ENCODE assay signal across 2 cellular contexts in the genomic region with DNA sequence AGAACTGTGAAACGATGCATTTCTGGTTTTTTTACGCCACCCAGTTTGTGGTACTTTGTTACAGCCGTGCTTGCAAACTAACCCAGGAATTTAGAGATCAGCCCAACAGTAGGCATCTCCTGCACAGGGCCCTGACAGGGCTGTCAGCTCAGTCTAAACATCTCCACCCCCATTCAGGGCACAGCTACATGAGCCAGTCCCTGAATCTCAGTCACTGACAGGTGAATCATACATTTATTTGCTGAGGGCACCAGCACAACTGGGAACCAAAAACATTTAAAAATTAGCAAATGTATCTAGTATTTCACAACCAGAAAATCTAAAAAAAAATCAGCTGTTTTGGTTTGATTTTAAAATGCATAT.
TF ChIP-seq lines count a peak whose summit lies in the region.

No MANE protein-coding gene starts in this region.

TF ChIP-seq in SK-N-SH treated with all-trans-retinoic acid at 6 μM for 48 hours, 23 proteins besides CTCF, POLR2A, EP300 and RAD21 (continued from another document):
- TF ChIP-seq OSR1 (CRISPR knock-in tag; IDR thresholded peaks at IDR 0.05): no peak
- TF ChIP-seq BACH2 (CRISPR knock-in tag; IDR thresholded peaks at IDR 0.05; ENCODE audit: borderline replicate concordance): no peak
- TF ChIP-seq, protein P1, sequence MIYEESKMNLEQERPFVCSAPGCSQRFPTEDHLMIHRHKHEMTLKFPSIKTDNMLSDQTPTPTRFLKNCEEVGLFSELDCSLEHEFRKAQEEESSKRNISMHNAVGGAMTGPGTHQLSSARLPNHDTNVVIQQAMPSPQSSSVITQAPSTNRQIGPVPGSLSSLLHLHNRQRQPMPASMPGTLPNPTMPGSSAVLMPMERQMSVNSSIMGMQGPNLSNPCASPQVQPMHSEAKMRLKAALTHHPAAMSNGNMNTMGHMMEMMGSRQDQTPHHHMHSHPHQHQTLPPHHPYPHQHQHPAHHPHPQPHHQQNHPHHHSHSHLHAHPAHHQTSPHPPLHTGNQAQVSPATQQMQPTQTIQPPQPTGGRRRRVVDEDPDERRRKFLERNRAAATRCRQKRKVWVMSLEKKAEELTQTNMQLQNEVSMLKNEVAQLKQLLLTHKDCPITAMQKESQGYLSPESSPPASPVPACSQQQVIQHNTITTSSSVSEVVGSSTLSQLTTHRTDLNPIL (CRISPR knock-in tag; IDR thresholded peaks at IDR 0.05; ENCODE audit: low read depth): no peak
- TF ChIP-seq, protein P2, sequence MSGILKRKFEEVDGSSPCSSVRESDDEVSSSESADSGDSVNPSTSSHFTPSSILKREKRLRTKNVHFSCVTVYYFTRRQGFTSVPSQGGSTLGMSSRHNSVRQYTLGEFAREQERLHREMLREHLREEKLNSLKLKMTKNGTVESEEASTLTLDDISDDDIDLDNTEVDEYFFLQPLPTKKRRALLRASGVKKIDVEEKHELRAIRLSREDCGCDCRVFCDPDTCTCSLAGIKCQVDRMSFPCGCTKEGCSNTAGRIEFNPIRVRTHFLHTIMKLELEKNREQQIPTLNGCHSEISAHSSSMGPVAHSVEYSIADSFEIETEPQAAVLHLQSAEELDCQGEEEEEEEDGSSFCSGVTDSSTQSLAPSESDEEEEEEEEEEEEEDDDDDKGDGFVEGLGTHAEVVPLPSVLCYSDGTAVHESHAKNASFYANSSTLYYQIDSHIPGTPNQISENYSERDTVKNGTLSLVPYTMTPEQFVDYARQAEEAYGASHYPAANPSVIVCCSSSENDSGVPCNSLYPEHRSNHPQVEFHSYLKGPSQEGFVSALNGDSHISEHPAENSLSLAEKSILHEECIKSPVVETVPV (CRISPR knock-in tag; IDR thresholded peaks at IDR 0.05): no peak
- TF ChIP-seq RARB (CRISPR knock-in tag; IDR thresholded peaks at IDR 0.05): no peak
- no peak for TF ChIP-seq ARNTL (CRISPR knock-in tag; IDR thresholded peaks at IDR 0.05; ENCODE audit: borderline replicate concordance, low read depth)

TF ChIP-seq in SK-N-SH, 30 proteins besides CTCF, POLR2A, EP300 and RAD21 (continued from another document):
- TF ChIP-seq, protein P3, sequence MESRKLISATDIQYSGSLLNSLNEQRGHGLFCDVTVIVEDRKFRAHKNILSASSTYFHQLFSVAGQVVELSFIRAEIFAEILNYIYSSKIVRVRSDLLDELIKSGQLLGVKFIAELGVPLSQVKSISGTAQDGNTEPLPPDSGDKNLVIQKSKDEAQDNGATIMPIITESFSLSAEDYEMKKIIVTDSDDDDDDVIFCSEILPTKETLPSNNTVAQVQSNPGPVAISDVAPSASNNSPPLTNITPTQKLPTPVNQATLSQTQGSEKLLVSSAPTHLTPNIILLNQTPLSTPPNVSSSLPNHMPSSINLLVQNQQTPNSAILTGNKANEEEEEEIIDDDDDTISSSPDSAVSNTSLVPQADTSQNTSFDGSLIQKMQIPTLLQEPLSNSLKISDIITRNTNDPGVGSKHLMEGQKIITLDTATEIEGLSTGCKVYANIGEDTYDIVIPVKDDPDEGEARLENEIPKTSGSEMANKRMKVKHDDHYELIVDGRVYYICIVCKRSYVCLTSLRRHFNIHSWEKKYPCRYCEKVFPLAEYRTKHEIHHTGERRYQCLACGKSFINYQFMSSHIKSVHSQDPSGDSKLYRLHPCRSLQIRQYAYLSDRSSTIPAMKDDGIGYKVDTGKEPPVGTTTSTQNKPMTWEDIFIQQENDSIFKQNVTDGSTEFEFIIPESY (IDR thresholded peaks at IDR 0.05; ENCODE audit: borderline replicate concordance, low read depth): no peak
- TF ChIP-seq POLR2AphosphoS5 (IDR thresholded peaks at IDR 0.05; ENCODE audit: low read depth, low read length) (no peak), SMC3 (IDR thresholded peaks at IDR 0.05; ENCODE audit: low read depth, low read length) (no peak), FOXJ3 (CRISPR knock-in tag; IDR thresholded peaks at IDR 0.05) (no peak), RCOR1 (IDR thresholded peaks at IDR 0.05; ENCODE audit: low read length) (no peak), JUND (IDR thresholded peaks at IDR 0.05) (no peak), RFX5 (IDR thresholded peaks at IDR 0.05; ENCODE audit: low read length) (no peak), SIN3A (IDR thresholded peaks at IDR 0.05; ENCODE audit: borderline replicate concordance, low read depth, low read length) (no peak), MEF2A (IDR thresholded peaks at IDR 0.05; ENCODE audit: borderline replicate concordance, low read depth) (no peak), FOSL2 (IDR thresholded peaks at IDR 0.05; ENCODE audit: borderline replicate concordance, low read depth) (no peak), YY1 (IDR thresholded peaks at IDR 0.05; ENCODE audit: low read depth) (no peak), ELF1 (IDR thresholded peaks at IDR 0.05) (no peak), CHD2 (IDR thresholded peaks at IDR 0.05; ENCODE audit: low read length, partially characterized antibody) (no peak)
- TF ChIP-seq, protein P4, sequence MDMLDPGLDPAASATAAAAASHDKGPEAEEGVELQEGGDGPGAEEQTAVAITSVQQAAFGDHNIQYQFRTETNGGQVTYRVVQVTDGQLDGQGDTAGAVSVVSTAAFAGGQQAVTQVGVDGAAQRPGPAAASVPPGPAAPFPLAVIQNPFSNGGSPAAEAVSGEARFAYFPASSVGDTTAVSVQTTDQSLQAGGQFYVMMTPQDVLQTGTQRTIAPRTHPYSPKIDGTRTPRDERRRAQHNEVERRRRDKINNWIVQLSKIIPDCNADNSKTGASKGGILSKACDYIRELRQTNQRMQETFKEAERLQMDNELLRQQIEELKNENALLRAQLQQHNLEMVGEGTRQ (IDR thresholded peaks at IDR 0.05; ENCODE audit: borderline replicate concordance, low read depth, low read length): no peak
- TF ChIP-seq, protein P5, sequence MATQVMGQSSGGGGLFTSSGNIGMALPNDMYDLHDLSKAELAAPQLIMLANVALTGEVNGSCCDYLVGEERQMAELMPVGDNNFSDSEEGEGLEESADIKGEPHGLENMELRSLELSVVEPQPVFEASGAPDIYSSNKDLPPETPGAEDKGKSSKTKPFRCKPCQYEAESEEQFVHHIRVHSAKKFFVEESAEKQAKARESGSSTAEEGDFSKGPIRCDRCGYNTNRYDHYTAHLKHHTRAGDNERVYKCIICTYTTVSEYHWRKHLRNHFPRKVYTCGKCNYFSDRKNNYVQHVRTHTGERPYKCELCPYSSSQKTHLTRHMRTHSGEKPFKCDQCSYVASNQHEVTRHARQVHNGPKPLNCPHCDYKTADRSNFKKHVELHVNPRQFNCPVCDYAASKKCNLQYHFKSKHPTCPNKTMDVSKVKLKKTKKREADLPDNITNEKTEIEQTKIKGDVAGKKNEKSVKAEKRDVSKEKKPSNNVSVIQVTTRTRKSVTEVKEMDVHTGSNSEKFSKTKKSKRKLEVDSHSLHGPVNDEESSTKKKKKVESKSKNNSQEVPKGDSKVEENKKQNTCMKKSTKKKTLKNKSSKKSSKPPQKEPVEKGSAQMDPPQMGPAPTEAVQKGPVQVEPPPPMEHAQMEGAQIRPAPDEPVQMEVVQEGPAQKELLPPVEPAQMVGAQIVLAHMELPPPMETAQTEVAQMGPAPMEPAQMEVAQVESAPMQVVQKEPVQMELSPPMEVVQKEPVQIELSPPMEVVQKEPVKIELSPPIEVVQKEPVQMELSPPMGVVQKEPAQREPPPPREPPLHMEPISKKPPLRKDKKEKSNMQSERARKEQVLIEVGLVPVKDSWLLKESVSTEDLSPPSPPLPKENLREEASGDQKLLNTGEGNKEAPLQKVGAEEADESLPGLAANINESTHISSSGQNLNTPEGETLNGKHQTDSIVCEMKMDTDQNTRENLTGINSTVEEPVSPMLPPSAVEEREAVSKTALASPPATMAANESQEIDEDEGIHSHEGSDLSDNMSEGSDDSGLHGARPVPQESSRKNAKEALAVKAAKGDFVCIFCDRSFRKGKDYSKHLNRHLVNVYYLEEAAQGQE (IDR thresholded peaks at IDR 0.05; ENCODE audit: low read depth, low read length): no peak
- TF ChIP-seq, protein P6, sequence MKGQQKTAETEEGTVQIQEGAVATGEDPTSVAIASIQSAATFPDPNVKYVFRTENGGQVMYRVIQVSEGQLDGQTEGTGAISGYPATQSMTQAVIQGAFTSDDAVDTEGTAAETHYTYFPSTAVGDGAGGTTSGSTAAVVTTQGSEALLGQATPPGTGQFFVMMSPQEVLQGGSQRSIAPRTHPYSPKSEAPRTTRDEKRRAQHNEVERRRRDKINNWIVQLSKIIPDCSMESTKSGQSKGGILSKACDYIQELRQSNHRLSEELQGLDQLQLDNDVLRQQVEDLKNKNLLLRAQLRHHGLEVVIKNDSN (IDR thresholded peaks at IDR 0.05; ENCODE audit: borderline replicate concordance, low read depth): no peak
